12 cellular contexts compared by ENCODE assay signal in genomic region chr20:50456452-50457324, GRCh38. TPM values are rescaled to one million over a fixed set of nuclear protein-coding genes. Genes with fewer than 3 reads are reported as not detected.
DNase-seq lines count a peak whose midpoint lies in the region; ATAC-seq and TF ChIP-seq lines count a peak whose summit lies in the region.
"Had no signal": no experiment of that assay in that cellular context is flagged by ENCODE, and none has a peak within 500 bp of the region (broad histone marks: within the 10 kb centered on the region; RNA-seq: fewer than 3 reads in every experiment).

No MANE protein-coding gene starts in this region.

- H3K9me2 ChIP-seq in OCI-LY1 (ENCODE audit: low read depth, low read length): no peaks in the 10 kb centered on the region

- no peak overlapping the region for H3K27ac ChIP-seq in OCI-LY1 (ENCODE audit: low read depth, low read length, poor library complexity, severe bottlenecking)
- no peak overlapping the region for H3K27ac ChIP-seq in substantia nigra (ENCODE audit: low read depth, low read length, poor library complexity, severe bottlenecking)

- peak; percentile 25 for DNase-seq in stimulated activated CD4-positive, alpha-beta T cell treated with anti-CD3 and anti-CD28 coated beads, Interleukin-15, amount 100 ng/mL, for 24 hours
- DNase-seq in stimulated activated CD4-positive, alpha-beta T cell treated with anti-CD3 and anti-CD28 coated beads, Interleukin-1b, Interleukin-23, amount 100 ng/mL, for 48 hours: no peak
- DNase-seq in epithelial cell of proximal tubule (ENCODE audit: low read depth) (no peak), substantia nigra (lab: John Stamatoyannopoulos, UW) (no peak), glomerular visceral epithelial cell (ENCODE audit: extremely low spot score) (no peak)
- DNase-seq: activated CD4-positive, alpha-beta T cell treated with anti-CD3 and anti-CD28 coated beads for 1 hour; effector memory CD8-positive, alpha-beta T cell; naive B cell; NCI-H226 had no signal

- no peaks in the 10 kb centered on the region for H3K9me3 ChIP-seq in OCI-LY1 (ENCODE audit: low read length)

- H2AFZ ChIP-seq in OCI-LY1 (ENCODE audit: low read length): no peak overlapping the region

- TF ChIP-seq CTCF in OCI-LY1 (IDR thresholded peaks at IDR 0.05; ENCODE audit: low read length): peak; percentile 32; the same call in 1 of the 2 replicates
- peak; percentile 41 for TF ChIP-seq CTCF in epithelial cell of proximal tubule (conservative IDR thresholded peaks at IDR 0.05; ENCODE audit: low read depth, low read length)

- no peaks in the 10 kb centered on the region for H3F3A ChIP-seq in OCI-LY1 (ENCODE audit: insufficient read depth, low read length)

- no peaks in the 10 kb centered on the region for H3K79me2 ChIP-seq in OCI-LY1 (ENCODE audit: insufficient read depth, low read length)

- H3K4me2 ChIP-seq in OCI-LY1 (ENCODE audit: low read length): no peak overlapping the region

- H4K20me1 ChIP-seq in OCI-LY1 (ENCODE audit: insufficient read depth, low read length): no peaks in the 10 kb centered on the region

- H3K4me3 ChIP-seq in OCI-LY1 (ENCODE audit: low read depth, low read length, poor library complexity, severe bottlenecking) (no peak overlapping the region), epithelial cell of proximal tubule (ENCODE audit: low read depth, low read length) (no peak overlapping the region)

- ATAC-seq in HG02970 (IDR thresholded peaks at IDR 0.05; ENCODE audit: low FRiP score, unreplicated experiment) (no peak), GM18870 (IDR thresholded peaks at IDR 0.05; ENCODE audit: unreplicated experiment) (no peak)
- ATAC-seq: effector memory CD8-positive, alpha-beta T cell had no signal

- H3K27me3 ChIP-seq in OCI-LY1 (ENCODE audit: insufficient read depth, low read length): 0 out of 2 replicates have a peak, but pooled peaks cover 3% of the 10 kb centered on the region

- no peak overlapping the region for H3K9ac ChIP-seq in OCI-LY1 (ENCODE audit: low read length)

- H3K36me3 ChIP-seq in OCI-LY1 (ENCODE audit: insufficient read depth, low read length): no peaks in the 10 kb centered on the region

- H3K4me1 ChIP-seq in OCI-LY1 (ENCODE audit: insufficient read depth, low read length, severe bottlenecking): no peaks in the 10 kb centered on the region

RNA-seq across cellular contexts. Expression of gene PTPN1, which starts 53.5 kb away (rescaled TPM):
- total RNA-seq in epithelial cell of proximal tubule: 41.7 and 47.5 TPM in 2 replicates
